26 cellular contexts compared by ENCODE assay signal in the genomic region with DNA sequence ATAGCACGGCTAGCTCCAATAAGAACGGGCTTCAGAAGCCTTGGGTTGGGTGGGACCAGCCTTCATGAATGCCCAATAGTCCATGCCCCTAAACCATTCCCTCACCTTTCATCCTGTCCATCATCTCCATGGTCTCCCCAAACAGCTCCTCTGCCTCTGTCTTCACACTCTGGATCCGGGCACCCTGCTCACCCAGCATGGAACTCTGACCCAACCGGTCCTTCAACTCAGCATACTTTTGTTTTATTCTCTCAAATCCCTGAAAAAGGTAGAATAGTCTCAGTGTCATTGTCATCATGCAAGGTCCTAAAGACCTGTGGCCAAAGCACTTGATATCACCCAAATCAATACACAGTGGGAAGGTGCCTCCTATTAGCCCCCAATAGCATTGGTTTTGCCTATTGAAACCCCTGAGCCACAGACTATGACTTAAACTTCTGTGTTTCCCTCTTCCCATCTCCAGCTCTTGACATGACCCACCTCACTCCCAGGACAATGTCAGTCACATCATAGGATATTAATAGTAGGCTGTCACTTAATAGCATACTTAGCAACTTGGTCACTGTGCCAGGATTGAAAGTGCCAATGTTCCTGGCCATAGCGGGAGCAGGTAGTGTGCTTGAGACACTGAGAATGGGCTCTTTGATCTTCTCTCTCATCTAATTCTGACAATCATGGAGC. TPM values are rescaled to one million over a fixed set of nuclear protein-coding genes. Genes with fewer than 3 reads are reported as not detected.
"Had no signal": no experiment of that assay in that cellular context is flagged by ENCODE, and none has a peak within 500 bp of the region (broad histone marks: within the 10 kb centered on the region; RNA-seq: fewer than 3 reads in every experiment).

No MANE protein-coding gene starts in this region.

- H3K4me3 ChIP-seq: lower lobe of right lung, SK-N-MC, transverse colon had no signal

- H3K27ac Mint-ChIP-seq: activated B cell treated with CpG ODN at 0.5 μM for 24 hours; activated CD4-positive, alpha-beta memory T cell treated with anti-CD3 and anti-CD28 coated beads, Interleukin-2, amount 10 ng/mL, durations not matched to agents 7 days and 5 days; activated naive CD4-positive, alpha-beta T cell treated with anti-CD3 and anti-CD28 coated beads, Interleukin-2, amount 10 ng/mL, durations not matched to agents 7 days and 5 days; activated T-cell treated with anti-CD3 and anti-CD28 coated beads, Interleukin-2, amount 50 U/mL, for 72 hours; dendritic cell treated with granulocyte-macrophage colony-stimulating factor and Interleukin-4, amounts not matched to agents 40 ng/mL and 50 ng/mL, for 4 days; T-helper 17 cell had no signal

- H3K9me3 ChIP-seq: lower lobe of right lung, transverse colon had no signal

- H3K27me3 Mint-ChIP-seq: activated CD4-positive, alpha-beta memory T cell treated with anti-CD3 and anti-CD28 coated beads, Interleukin-2, amount 10 ng/mL, durations not matched to agents 7 days and 5 days; stimulated activated naive CD8-positive, alpha-beta T cell treated with anti-CD3 and anti-CD28 coated beads, Interleukin-15, amount 100 ng/mL, for 72 hours had no signal

- DNase-seq: activated B cell treated with CpG ODN at 0.5 μM for 24 hours; activated CD4-positive, alpha-beta memory T cell treated with anti-CD3 and anti-CD28 coated beads, Interleukin-2, amount 10 ng/mL, durations not matched to agents 7 days and 5 days; activated CD4-positive, alpha-beta T cell treated with anti-CD3 and anti-CD28 coated beads for 4 hours; activated effector memory CD4-positive, alpha-beta T cell treated with anti-CD3 and anti-CD28 coated beads, Interleukin-2, amount 50 U/mL, for 16 hours; activated naive CD4-positive, alpha-beta T cell treated with anti-CD3 and anti-CD28 coated beads, Interleukin-2, amount 10 ng/mL, durations not matched to agents 7 days and 5 days; activated T-cell treated with anti-CD3 and anti-CD28 coated beads, Interleukin-2, amount 50 U/mL, for 72 hours; amygdala; effector CD4-positive, alpha-beta T cell; glutamatergic neuron; hypothalamus; left colon; lower lobe of right lung; naive thymus-derived CD8-positive, alpha-beta T cell; retina; stimulated activated CD4-positive, alpha-beta T cell treated with anti-CD3 and anti-CD28 coated beads, Interleukin-1b, Interleukin-23, amount 100 ng/mL, for 48 hours; stimulated activated naive CD8-positive, alpha-beta T cell treated with anti-CD3 and anti-CD28 coated beads, Interleukin-15, amount 100 ng/mL, for 72 hours; SW 1271; T-helper 17 cell; transverse colon had no signal

- ATAC-seq: activated T-cell treated with anti-CD3 and anti-CD28 coated beads, Interleukin-2, amount 50 U/mL, for 72 hours; foreskin keratinocyte; left colon; lower lobe of right lung; naive thymus-derived CD8-positive, alpha-beta T cell; stimulated activated effector memory CD8-positive, alpha-beta T cell treated with anti-CD3 and anti-CD28 coated beads, Interleukin-12 subunit alpha, Interleukin-12 subunit beta, amount 100 ng/mL, for 72 hours; stimulated activated naive CD8-positive, alpha-beta T cell treated with anti-CD3 and anti-CD28 coated beads, Interleukin-15, amount 100 ng/mL, for 72 hours; T-helper 17 cell had no signal

- H3K4me1 Mint-ChIP-seq: activated B cell treated with CpG ODN at 0.5 μM for 24 hours had no signal

- H3K4me3 Mint-ChIP-seq: activated B cell treated with CpG ODN at 0.5 μM for 24 hours; activated CD4-positive, alpha-beta memory T cell treated with anti-CD3 and anti-CD28 coated beads, Interleukin-2, amount 10 ng/mL, durations not matched to agents 7 days and 5 days; activated naive CD4-positive, alpha-beta T cell treated with anti-CD3 and anti-CD28 coated beads, Interleukin-2, amount 10 ng/mL, durations not matched to agents 7 days and 5 days; activated T-cell treated with anti-CD3 and anti-CD28 coated beads, Interleukin-2, amount 50 U/mL, for 72 hours; dendritic cell treated with granulocyte-macrophage colony-stimulating factor and Interleukin-4, amounts not matched to agents 40 ng/mL and 50 ng/mL, for 4 days; naive thymus-derived CD8-positive, alpha-beta T cell; stimulated activated effector memory CD8-positive, alpha-beta T cell treated with anti-CD3 and anti-CD28 coated beads, Interleukin-12 subunit alpha, Interleukin-12 subunit beta, amount 100 ng/mL, for 72 hours; stimulated activated naive CD8-positive, alpha-beta T cell treated with anti-CD3 and anti-CD28 coated beads, Interleukin-15, amount 100 ng/mL, for 72 hours; T-helper 17 cell had no signal

- H3K4me1 ChIP-seq: foreskin keratinocyte had no signal

- H3K27me3 ChIP-seq: foreskin keratinocyte, transverse colon had no signal

- H3K36me3 ChIP-seq: transverse colon had no signal

- H3K36me3 Mint-ChIP-seq: activated naive CD4-positive, alpha-beta T cell treated with anti-CD3 and anti-CD28 coated beads, Interleukin-2, amount 10 ng/mL, durations not matched to agents 7 days and 5 days; naive thymus-derived CD8-positive, alpha-beta T cell; stimulated activated effector memory CD8-positive, alpha-beta T cell treated with anti-CD3 and anti-CD28 coated beads, Interleukin-12 subunit alpha, Interleukin-12 subunit beta, amount 100 ng/mL, for 72 hours had no signal

- H3K9me3 Mint-ChIP-seq: activated B cell treated with CpG ODN at 0.5 μM for 24 hours; activated CD4-positive, alpha-beta memory T cell treated with anti-CD3 and anti-CD28 coated beads, Interleukin-2, amount 10 ng/mL, durations not matched to agents 7 days and 5 days; activated naive CD4-positive, alpha-beta T cell treated with anti-CD3 and anti-CD28 coated beads, Interleukin-2, amount 10 ng/mL, durations not matched to agents 7 days and 5 days; activated T-cell treated with anti-CD3 and anti-CD28 coated beads, Interleukin-2, amount 50 U/mL, for 72 hours; dendritic cell treated with granulocyte-macrophage colony-stimulating factor and Interleukin-4, amounts not matched to agents 40 ng/mL and 50 ng/mL, for 4 days; naive thymus-derived CD8-positive, alpha-beta T cell; stimulated activated effector memory CD8-positive, alpha-beta T cell treated with anti-CD3 and anti-CD28 coated beads, Interleukin-12 subunit alpha, Interleukin-12 subunit beta, amount 100 ng/mL, for 72 hours; stimulated activated naive CD8-positive, alpha-beta T cell treated with anti-CD3 and anti-CD28 coated beads, Interleukin-15, amount 100 ng/mL, for 72 hours had no signal

- H3K27ac ChIP-seq: foreskin keratinocyte, lower lobe of right lung, SK-N-MC, transverse colon had no signal

RNA-seq across cellular contexts. Expression of a gene that starts 33.0 kb away (rescaled TPM):
- total RNA-seq: activated B cell treated with CpG ODN at 0.5 μM for 24 hours; activated CD4-positive, alpha-beta memory T cell treated with anti-CD3 and anti-CD28 coated beads, Interleukin-2, amount 10 ng/mL, durations not matched to agents 7 days and 5 days; bronchial epithelial cell; foreskin keratinocyte; mesenteric fat pad; naive thymus-derived CD8-positive, alpha-beta T cell; posterior vena cava; T-helper 17 cell; transverse colon had no signal
- polyA plus RNA-seq: foreskin keratinocyte; naive thymus-derived CD8-positive, alpha-beta T cell had no signal

RNA-seq across cellular contexts. Expression of a gene that starts 58.7 kb away (rescaled TPM):
- total RNA-seq: naive thymus-derived CD8-positive, alpha-beta T cell had no signal
- polyA plus RNA-seq: naive thymus-derived CD8-positive, alpha-beta T cell had no signal
